Comparison of ENCODE assay signal across 8 cellular contexts in genomic region chr2:96763511-96764252, GRCh38. TPM values are rescaled to one million over a fixed set of nuclear protein-coding genes. Genes with fewer than 3 reads are reported as not detected.
A peak's percentile ranks its signal among the peaks of the same experiment; 100 is the strongest.
DNase-seq lines count a peak whose midpoint lies in the region; ATAC-seq and TF ChIP-seq lines count a peak whose summit lies in the region.

No MANE protein-coding gene starts in this region.

- H3K79me2 ChIP-seq in fibroblast of lung (ENCODE audit: control insufficient read depth, insufficient read depth, low read length) (no peaks in the 10 kb centered on the region), parathyroid adenoma (no peaks in the 10 kb centered on the region)

- H3K4me3 ChIP-seq in HEK293 (ENCODE audit: low read depth, low read length) (peak overlapping the region; percentile 73), WI38 (ENCODE audit: low read depth, low read length) (peak overlapping the region; percentile 34), fibroblast of lung (replicated peaks in 1 of 4; ENCODE audit: control extremely low read depth in 1 of 4, insufficient read depth in 1 of 4, low read depth in 3 of 4, low read length in 4 of 4) (peak overlapping the region; percentile 12 to 72 (median 42)), parathyroid adenoma (ENCODE audit: low read depth, low read length) (peak overlapping the region; percentile 31)

- no peaks in the 10 kb centered on the region for H4K20me1 ChIP-seq in fibroblast of lung (ENCODE audit: control insufficient read depth, extremely low read depth, insufficient read depth, low read length)

- POLR2A ChIA-PET in HEK293 (lab: Yijun Ruan, JAX), result interaction anchor here (0.6 to 1.3 kb wide), 4 partner anchors 27 to 52 kb away, joined by 3 to 4 read pairs (median 4); no protein-coding TSS in a partner anchor

- peak; percentile 35 for DNase-seq in COLO668 (lab: John Stamatoyannopoulos, UW; ENCODE audit: unreplicated experiment)
- DNase-seq in fibroblast of lung (ENCODE audit: low read depth in 2 of 2), result no peak

- H3K36me3 ChIP-seq in HEK293 (ENCODE audit: control insufficient read depth in 2 of 2, insufficient read depth in 1 of 2, low read length in 2 of 2), result peaks cover 0 to 15% of the 10 kb centered on the region in 2 experiments; a peak in 2 of 3 replicates
- H3K36me3 ChIP-seq in fibroblast of lung (ENCODE audit: control insufficient read depth, insufficient read depth, low read length), result no peaks in the 10 kb centered on the region
- H3K36me3 ChIP-seq in parathyroid adenoma (ENCODE audit: control insufficient read depth, insufficient read depth, low read length), result no peaks in the 10 kb centered on the region

- H3K27me3 ChIP-seq in fibroblast of lung (ENCODE audit: control insufficient read depth, insufficient read depth, low read length) (no peaks in the 10 kb centered on the region), parathyroid adenoma (ENCODE audit: control insufficient read depth, insufficient read depth, low read length) (no peaks in the 10 kb centered on the region)

- CTCF ChIA-PET in HEK293 (lab: Yijun Ruan, JAX), result interaction anchor here (0.5 to 6.8 kb wide), 23 partner anchors 11 to 1022 kb away, joined by 3 to 48 read pairs (median 5); partner anchors contain the start of gene ANKRD39

- peaks cover 14% of the 10 kb centered on the region for H3K4me1 ChIP-seq in HEK293 (ENCODE audit: control insufficient read depth, insufficient read depth, low read length)
- peaks cover 4% of the 10 kb centered on the region for H3K4me1 ChIP-seq in fibroblast of lung (ENCODE audit: control insufficient read depth, extremely low read depth, insufficient read depth, low read length)
- peaks cover 14% of the 10 kb centered on the region for H3K4me1 ChIP-seq in parathyroid adenoma

- peak; percentile 68 for TF ChIP-seq CTCF in HEK293 (tag by site-specific recombination; IDR thresholded peaks at IDR 0.05)
- TF ChIP-seq CTCF in WI38 (IDR thresholded peaks at IDR 0.05; ENCODE audit: low read depth, low read length), result peak; percentile 36; the same call in 1 of the 2 replicates
- TF ChIP-seq CTCF in fibroblast of lung (conservative IDR thresholded peaks at IDR 0.05 in 1 of 2, IDR thresholded peaks at IDR 0.05 in 1 of 2; ENCODE audit: low read depth in 1 of 2, low read length in 2 of 2), result peak; percentile 40 to 45
- TF ChIP-seq CTCF in parathyroid adenoma (IDR thresholded peaks at IDR 0.05), result peak; percentile 27

- peak overlapping the region; percentile 86 for H3K4me2 ChIP-seq in fibroblast of lung (ENCODE audit: extremely low read depth, insufficient read depth, low read length)
- H3K4me2 ChIP-seq in parathyroid adenoma (ENCODE audit: low read length), result peak overlapping the region; percentile 98

- peak overlapping the region; percentile 29 for H3K27ac ChIP-seq in HEK293 (ENCODE audit: extremely low read depth, low read depth, low read length)
- H3K27ac ChIP-seq in fibroblast of lung (ENCODE audit: insufficient read depth, low read length), result no peak overlapping the region
- peak overlapping the region; percentile 57 for H3K27ac ChIP-seq in parathyroid adenoma

- H3K9ac ChIP-seq in fibroblast of lung (ENCODE audit: insufficient read depth, low read length) (no peak overlapping the region), parathyroid adenoma (no peak overlapping the region)

- H2AFZ ChIP-seq in fibroblast of lung (ENCODE audit: low read length) (peak overlapping the region; percentile 12), parathyroid adenoma (peak overlapping the region; percentile 70)

- ATAC-seq in HG02870 (IDR thresholded peaks at IDR 0.05; ENCODE audit: unreplicated experiment), result no peak
- ATAC-seq in HG03571 (IDR thresholded peaks at IDR 0.05; ENCODE audit: unreplicated experiment), result no peak
- ATAC-seq in HG02885 (IDR thresholded peaks at IDR 0.05; ENCODE audit: poor library complexity, unreplicated experiment), result no peak

- H3K9me3 ChIP-seq in HEK293 (ENCODE audit: control insufficient read depth, insufficient read depth, low read depth, low read length), result no peaks in the 10 kb centered on the region
- H3K9me3 ChIP-seq in fibroblast of lung (ENCODE audit: control insufficient read depth, insufficient read depth, low read depth, low read length), result no peaks in the 10 kb centered on the region
- no peaks in the 10 kb centered on the region for H3K9me3 ChIP-seq in parathyroid adenoma (ENCODE audit: control insufficient read depth, low read length)

TF ChIP-seq in HEK293, 187 proteins besides CTCF, POLR2A, EP300 and RAD21 (continues in another document):
- TF ChIP-seq ZBTB20 (tag by site-specific recombination; IDR thresholded peaks at IDR 0.05), result peak; percentile 71
- peak; percentile 73 for TF ChIP-seq PRDM10 (tag by site-specific recombination; IDR thresholded peaks at IDR 0.05)
- TF ChIP-seq PATZ1 (tag by site-specific recombination; IDR thresholded peaks at IDR 0.05), result peak; percentile 46; the same call in 1 of the 2 replicates
- no peak for TF ChIP-seq KLF9 (tag by site-specific recombination; IDR thresholded peaks at IDR 0.05; ENCODE audit: low read depth)
- TF ChIP-seq GLIS2 (tag by site-specific recombination; IDR thresholded peaks at IDR 0.05), result peak; percentile 69
- no peak for TF ChIP-seq ZNF37A (tag by site-specific recombination; IDR thresholded peaks at IDR 0.05)
- TF ChIP-seq KLF7 (tag by site-specific recombination; IDR thresholded peaks at IDR 0.05; ENCODE audit: borderline replicate concordance), result no peak
- peak; percentile 93 for TF ChIP-seq ZNF600 (tag by site-specific recombination; IDR thresholded peaks at IDR 0.05)
- TF ChIP-seq ZNF529 (tag by site-specific recombination; IDR thresholded peaks at IDR 0.05; ENCODE audit: insufficient replicate concordance), result no peak
- no peak for TF ChIP-seq YY1 (tag by site-specific recombination; IDR thresholded peaks at IDR 0.05)
- TF ChIP-seq ZNF26 (tag by site-specific recombination; IDR thresholded peaks at IDR 0.05), result no peak

RNA-seq across cellular contexts. Expression of gene CNNM4, which starts 3.0 kb away (rescaled TPM):
- 2.1 and 3.3 TPM in 2 replicates for total RNA-seq in fibroblast of lung
- 3.5 and 3.7 TPM in 2 replicates for polyA plus RNA-seq in fibroblast of lung
- polyA plus RNA-seq in fibroblast of lung (2012), result 2.7 and 2.8 TPM in 2 replicates
- polyA minus RNA-seq in fibroblast of lung (ENCODE audit: low replicate concordance), result 9.2 and 11.7 TPM in 2 replicates

RNA-seq across cellular contexts. Expression of gene LMAN2L, which starts 23.8 kb away (rescaled TPM):
- total RNA-seq in fibroblast of lung, result 27.0 and 41.1 TPM in 2 replicates
- polyA plus RNA-seq in fibroblast of lung, result 24.7 and 28.2 TPM in 2 replicates
- 15.9 and 19.5 TPM in 2 replicates for polyA plus RNA-seq in fibroblast of lung (2012)
- polyA minus RNA-seq in fibroblast of lung (ENCODE audit: low replicate concordance), result 13.8 and 23.5 TPM in 2 replicates

RNA-seq across cellular contexts. Expression of gene CNNM3, which starts 52.4 kb away (rescaled TPM):
- 9.9 and 13.1 TPM in 2 replicates for total RNA-seq in fibroblast of lung
- polyA plus RNA-seq in fibroblast of lung, result 4.3 and 5.5 TPM in 2 replicates
- polyA plus RNA-seq in fibroblast of lung (2012), result 5.5 and 7.3 TPM in 2 replicates
- polyA minus RNA-seq in fibroblast of lung (ENCODE audit: low replicate concordance), result 23.9 and 24.4 TPM in 2 replicates
